Comparison of ENCODE assay signal across 8 cellular contexts in genomic region chr1:228487336-228488106, GRCh38. TPM values are rescaled to one million over a fixed set of nuclear protein-coding genes. Genes with fewer than 3 reads are reported as not detected.
DNase-seq lines count a peak whose midpoint lies in the region; ATAC-seq, FAIRE-seq and TF ChIP-seq lines count a peak whose summit lies in the region.

Gene RNF187 (plus strand): TSS chr1:228487382.

- H3K9me3 ChIP-seq in BLaER1 = no peaks in the 10 kb centered on the region
- H3K9me3 ChIP-seq in T-helper 17 cell (ENCODE audit: control insufficient read depth, low read length, poor library complexity, severe bottlenecking) = no peaks in the 10 kb centered on the region
- no peaks in the 10 kb centered on the region for H3K9me3 ChIP-seq in HepG2 (ENCODE audit: low read length)

- peak; percentile 93 for DNase-seq in GM19239 (ENCODE audit: insufficient read length, low spot score)
- peak; percentile 48 to 78 (median 72) for DNase-seq in T-helper 17 cell
- DNase-seq in chondrocyte (ENCODE audit: low spot score) = peak; percentile 94
- no peak for DNase-seq in HepG2 (ENCODE audit: low spot score)
- DNase-seq in stimulated activated CD4-positive, alpha-beta T cell treated with anti-CD3 and anti-CD28 coated beads, Interleukin-4, amount 100 ng/mL, for 48 hours (ENCODE audit: low read depth in 2 of 2) = peak; percentile 22 to 83
- no peak for DNase-seq in NCI-H1105 treated with DMSO at 0.1 percent for 48 hours (lab: John Stamatoyannopoulos, UW)

- H4K20me1 ChIP-seq in BLaER1 (peaks cover 43% of the 10 kb centered on the region), HepG2 (ENCODE audit: insufficient read depth, low read length) (no peaks in the 10 kb centered on the region)

- peaks cover 10% of the 10 kb centered on the region for H3K79me2 ChIP-seq in HepG2 (ENCODE audit: insufficient read depth, low read length)

- H3K36me3 Mint-ChIP-seq in T-helper 17 cell (ENCODE audit: low read depth) (peaks cover 3% of the 10 kb centered on the region), chondrocyte (ENCODE audit: low read depth) (peaks cover 14% of the 10 kb centered on the region)

- peak within 1 kb of the TSS; percentile 100 for H3K27ac ChIP-seq in BLaER1
- peak within 1 kb of the TSS; percentile 95 for H3K27ac ChIP-seq in HepG2 (ENCODE audit: extremely low read length, insufficient read depth, low read length)

- CTCF ChIA-PET in HepG2 (lab: Yijun Ruan, JAX; ENCODE audit: low intra/inter-chr PET ratio, low total read pairs) = no interaction called here

- WGBS in HepG2 (ENCODE audit: low lambda C conversion rate) = 1% methylated on average over 9 of the region's 112 CpGs

- H3K4me2 ChIP-seq in BLaER1 (peak within 1 kb of the TSS; percentile 97), HepG2 (ENCODE audit: low read depth, low read length) (peak within 1 kb of the TSS; percentile 88)

- H3K27ac Mint-ChIP-seq in T-helper 17 cell = peak within 1 kb of the TSS; percentile 99
- H3K27ac Mint-ChIP-seq in chondrocyte (ENCODE audit: unreplicated experiment) = peak within 1 kb of the TSS; percentile 100

- peak within 1 kb of the TSS; percentile 97 for H2AFZ ChIP-seq in HepG2 (ENCODE audit: low read length)

- H3K27me3 Mint-ChIP-seq in T-helper 17 cell (no peaks in the 10 kb centered on the region), chondrocyte (ENCODE audit: low read depth) (no peaks in the 10 kb centered on the region)

- H3K4me3 ChIP-seq in BLaER1 (peak within 1 kb of the TSS; percentile 97), HepG2 (replicated peaks in 1 of 3; ENCODE audit: insufficient read depth in 1 of 3, low read depth in 2 of 3, low read length in 3 of 3) (peak within 1 kb of the TSS; percentile 72 to 100 (median 93))

- no peaks in the 10 kb centered on the region for H3K9me3 Mint-ChIP-seq in chondrocyte (ENCODE audit: low read depth)

- POLR2A ChIA-PET in HepG2 (lab: Yijun Ruan, JAX) = interaction anchor here (1.5 kb wide), 1 partner anchor 14 kb away, joined by 5 read pairs; no protein-coding TSS in a partner anchor

- intact Hi-C loops in HepG2 (cut with micrococcal nuclease; ENCODE audit: unreplicated experiment) = loop anchor here (5.0 kb wide), 1 partner anchor 80 kb away; the partner anchor contains the start of gene TRIM11

- in situ Hi-C loops in HepG2 (cut with HindIII; ENCODE audit: extremely low pct_ligation_motif_present, low pct_unique_long_range_greater_than_20kb) = no loop called here

- H3K27me3 ChIP-seq in BLaER1 (no peaks in the 10 kb centered on the region), HepG2 (ENCODE audit: control insufficient read depth in 1 of 2, insufficient read depth in 2 of 2, low read length in 2 of 2) (no peaks in the 10 kb centered on the region)

- BruUV-seq in HepG2 (replicated peaks; lab: Mats Ljungman, UMichigan) = no TSS peak

- no peak for TF ChIP-seq EP300 in HepG2 (IDR thresholded peaks at IDR 0.05; ENCODE audit: low read depth in 2 of 2, low read length in 2 of 2)
- TF ChIP-seq EP300 in HepG2 (CRISPR knock-in tag; IDR thresholded peaks at IDR 0.05; ENCODE audit: borderline replicate concordance) = no peak

- H3K9ac ChIP-seq in BLaER1 (peak within 1 kb of the TSS; percentile 97), HepG2 (ENCODE audit: insufficient read depth, low read depth, low read length) (peak within 1 kb of the TSS; percentile 89)

- peak in 1 of 2 experiments; percentile 59; a peak in 1 of 4 replicates for TF ChIP-seq POLR2A in HepG2 (IDR thresholded peaks at IDR 0.05; ENCODE audit: insufficient read depth in 1 of 2, low read depth in 2 of 2, low read length in 2 of 2)

- ATAC-seq in HG03342 (IDR thresholded peaks at IDR 0.05; ENCODE audit: unreplicated experiment) (peak; percentile 67), T-helper 17 cell (peak; percentile 61), HepG2 (peak; percentile 71)

- peak; percentile 14; the same call in 1 of the 2 replicates for TF ChIP-seq RAD21 in HepG2 (CRISPR knock-in tag; IDR thresholded peaks at IDR 0.05)

- peaks cover 35% of the 10 kb centered on the region for H3K36me3 ChIP-seq in BLaER1
- H3K36me3 ChIP-seq in HepG2 (replicated peaks in 1 of 2; ENCODE audit: control insufficient read depth in 1 of 2, insufficient read depth in 2 of 2, low read length in 2 of 2) = peaks cover 5 to 18% of the 10 kb centered on the region in 2 experiments; a peak in 4 of 5 replicates

- FAIRE-seq in GM19239 (lab: Jason Lieb, UNC) = no peak
- no peak for FAIRE-seq in HepG2 (lab: Jason Lieb, UNC)

- H3K4me1 Mint-ChIP-seq in T-helper 17 cell (peaks cover 27% of the 10 kb centered on the region), chondrocyte (ENCODE audit: low read depth) (peaks cover 43% of the 10 kb centered on the region)

- H3K4me1 ChIP-seq in BLaER1 = peaks cover 40% of the 10 kb centered on the region
- H3K4me1 ChIP-seq in HepG2 (ENCODE audit: insufficient read depth, low read length) = peaks cover 44% of the 10 kb centered on the region

- H3K4me3 Mint-ChIP-seq in T-helper 17 cell (peak within 1 kb of the TSS; percentile 98), chondrocyte (ENCODE audit: unreplicated experiment) (peak within 1 kb of the TSS; percentile 89)

- TF ChIP-seq CTCF in chondrocyte (IDR thresholded peaks at IDR 0.05) = peak; percentile 25
- TF ChIP-seq CTCF in HepG2 (CRISPR knock-in tag; IDR thresholded peaks at IDR 0.05) = no peak

TF ChIP-seq in HepG2, 621 proteins besides CTCF, POLR2A, EP300 and RAD21 (continues in another document):
- no peak for TF ChIP-seq MNT (IDR thresholded peaks at IDR 0.05)
- peak; percentile 4; the same call in 1 of the 2 replicates for TF ChIP-seq ESRRA (CRISPR knock-in tag; IDR thresholded peaks at IDR 0.05; ENCODE audit: low read depth)
- TF ChIP-seq RARA (CRISPR knock-in tag; IDR thresholded peaks at IDR 0.05) = no peak
- TF ChIP-seq ZNF672 (CRISPR knock-in tag; IDR thresholded peaks at IDR 0.05) = 0 out of 2 replicates have a peak, but pooled peaks have one; percentile 34
- no peak; the same call in 1 of the 2 replicates for TF ChIP-seq ZNF773 (CRISPR knock-in tag; IDR thresholded peaks at IDR 0.05; ENCODE audit: borderline replicate concordance)
- no peak for TF ChIP-seq ZNF251 (CRISPR knock-in tag; IDR thresholded peaks at IDR 0.05)
- TF ChIP-seq PHF21A (CRISPR knock-in tag; IDR thresholded peaks at IDR 0.05) = no peak
- no peak for TF ChIP-seq ZNF124 (CRISPR knock-in tag; IDR thresholded peaks at IDR 0.05)
- TF ChIP-seq HMGXB4 (CRISPR knock-in tag; IDR thresholded peaks at IDR 0.05; ENCODE audit: borderline replicate concordance in 1 of 2, low read depth in 1 of 2) = no peak
- TF ChIP-seq HMG20A (CRISPR knock-in tag; IDR thresholded peaks at IDR 0.05; ENCODE audit: borderline replicate concordance) = no peak
- no peak for TF ChIP-seq SOX13 (IDR thresholded peaks at IDR 0.05)
- no peak for TF ChIP-seq SOX13 (CRISPR knock-in tag; conservative IDR thresholded peaks at IDR 0.05 in 1 of 2, IDR thresholded peaks at IDR 0.05 in 1 of 2)

RNA-seq across cellular contexts. Expression of gene RNF187, which starts in this region (rescaled TPM):
- total RNA-seq in T-helper 17 cell (10 to 100 TPM; 65.6 to 77.8 TPM), chondrocyte (124 to 196 TPM (median 193 TPM) in 3 replicates), HepG2 (2016; rRNA removed; fragmentation: Illumina TruSeq; extraction: Trizol) (43.0 and 59.4 TPM in 2 replicates)
- total RNA-seq in HepG2 (2016; cell fraction: cytosol; rRNA removed; fragmentation: Illumina TruSeq; extraction: Trizol; ENCODE audit: low read depth) = 8.6 and 11.6 TPM in 2 replicates
- 41.8 and 57.0 TPM in 2 replicates for total RNA-seq in HepG2 (2016; cell fraction: insoluble cytoplasmic fraction; rRNA removed; fragmentation: Illumina TruSeq; extraction: Trizol)
- total RNA-seq in HepG2 (2016; cell fraction: membrane; rRNA removed; fragmentation: Illumina TruSeq; extraction: Trizol) = 21.8 and 27.3 TPM in 2 replicates
- 22.1 and 22.9 TPM in 2 replicates for total RNA-seq in HepG2 (2016; cell fraction: nucleus; rRNA removed; fragmentation: Illumina TruSeq; extraction: Trizol)
- 41.2 and 41.3 TPM in 2 replicates for polyA plus RNA-seq in HepG2 (2011; rRNA removed)
- polyA plus RNA-seq in HepG2 (2011; cell fraction: cytosol; rRNA removed) = 38.3 TPM in 2 replicates
- polyA plus RNA-seq in HepG2 (2011; cell fraction: nucleus; rRNA removed) = 22.6 and 27.4 TPM in 2 replicates
- 48.3 and 79.3 TPM in 2 replicates for polyA plus RNA-seq in HepG2 (2012)
- 10.5 and 14.2 TPM in 2 replicates for polyA plus RNA-seq in HepG2 (2016; cell fraction: cytosol; fragmentation: Illumina TruSeq; extraction: Trizol; ENCODE audit: low read depth)
- 64.2 and 75.2 TPM in 2 replicates for polyA plus RNA-seq in HepG2 (2016; cell fraction: insoluble cytoplasmic fraction; fragmentation: Illumina TruSeq; extraction: Trizol; ENCODE audit: low read depth)
- polyA plus RNA-seq in HepG2 (2016; cell fraction: membrane; fragmentation: Illumina TruSeq; extraction: Trizol; ENCODE audit: low read depth) = 22.9 and 27.3 TPM in 2 replicates
- polyA plus RNA-seq in HepG2 (2016; cell fraction: nucleus; fragmentation: Illumina TruSeq; extraction: Trizol; ENCODE audit: insufficient read depth, low read depth) = 45.5 and 53.2 TPM in 2 replicates
- 55.5 and 56.5 TPM in 2 replicates for polyA minus RNA-seq in HepG2 (2011; rRNA and poly(A)+ RNA removed; ENCODE audit: low replicate concordance)
- 29.7 and 36.4 TPM in 2 replicates for polyA minus RNA-seq in HepG2 (2011; cell fraction: cytosol; rRNA and poly(A)+ RNA removed)
- polyA minus RNA-seq in HepG2 (2011; cell fraction: nucleus; rRNA and poly(A)+ RNA removed) = 16.2 and 16.4 TPM in 2 replicates

Comparison
In these comparisons a context has a peak if more than half of its experiments do, and no peak if none do; other contexts are left out.
1. DNase-seq: peak in GM19239 (single experiment), T-helper 17 cell (3 of 3), chondrocyte (single experiment) and stimulated activated CD4-positive, alpha-beta T cell treated with anti-CD3 and anti-CD28 coated beads, Interleukin-4, amount 100 ng/mL, for 48 hours (2 of 2); none in HepG2 (single experiment) and NCI-H1105 treated with DMSO at 0.1 percent for 48 hours (single experiment).
2. Peak in every context shown above with its lines, with median percentiles within 50 percentile points of each other: ATAC-seq.